8 cellular contexts compared by ENCODE assay signal in genomic region chr5:81302596-81302995, GRCh38. TPM values are rescaled to one million over a fixed set of nuclear protein-coding genes. Genes with fewer than 3 reads are reported as not detected.
A peak's percentile ranks its signal among the peaks of the same experiment; 100 is the strongest.
DNase-seq lines count a peak whose midpoint lies in the region; ATAC-seq and TF ChIP-seq lines count a peak whose summit lies in the region.

No MANE protein-coding gene starts in this region.

- TF ChIP-seq CTCF in psoas muscle (IDR thresholded peaks at IDR 0.05): no peak

- no peaks in the 10 kb centered on the region for H3K36me3 ChIP-seq in ES-I3 (ENCODE audit: insufficient read depth, low read length)
- H3K36me3 ChIP-seq in SJCRH30: peaks cover 6% of the 10 kb centered on the region; the same call in 1 of the 2 replicates
- H3K36me3 ChIP-seq in psoas muscle (ENCODE audit: insufficient read depth in 1 of 2, low read depth in 1 of 2): peaks cover 0 to 10% of the 10 kb centered on the region in 2 donors

- intact Hi-C loops in psoas muscle (cut with DNase I): no loop called here

- H3K27ac ChIP-seq in SJCRH30 (peak overlapping the region; percentile 91; the same call in 1 of the 2 replicates), epithelial cell of prostate (peak overlapping the region; percentile 79), psoas muscle (no peak overlapping the region)

- H3K27me3 ChIP-seq in SJCRH30 (no peaks in the 10 kb centered on the region), psoas muscle (ENCODE audit: insufficient read depth in 3 of 3, low read length in 2 of 3) (no peaks in the 10 kb centered on the region)

- H3K9me3 ChIP-seq in ES-I3 (ENCODE audit: control insufficient read depth, insufficient read depth, low read length): no peaks in the 10 kb centered on the region
- no peaks in the 10 kb centered on the region for H3K9me3 ChIP-seq in SJCRH30 (replicated peaks)
- no peaks in the 10 kb centered on the region for H3K9me3 ChIP-seq in psoas muscle

- no peak for DNase-seq in SJCRH30
- no peak for DNase-seq in epithelial cell of prostate (ENCODE audit: low read depth, low spot score)
- DNase-seq in psoas muscle: no peak
- no peak for DNase-seq in middle frontal gyrus (ENCODE audit: extremely low spot score, low spot score)
- no peak for DNase-seq in NCI-H1092 treated with DMSO at 0.1 percent for 48 hours (lab: John Stamatoyannopoulos, UW)
- no peak for DNase-seq in NCI-H2107 (lab: John Stamatoyannopoulos, UW)

- ATAC-seq in psoas muscle (no peak), HG03175 (IDR thresholded peaks at IDR 0.05; ENCODE audit: unreplicated experiment) (no peak)

- peak overlapping the region; percentile 93; the same call in 1 of the 2 replicates for H3K9ac ChIP-seq in ES-I3 (ENCODE audit: low read depth, low read length)

- H3K4me1 ChIP-seq in ES-I3 (ENCODE audit: insufficient read depth, low read length) (0 out of 2 replicates have a peak, but pooled peaks cover 3% of the 10 kb centered on the region), SJCRH30 (no peaks in the 10 kb centered on the region), psoas muscle (peaks cover 15% of the 10 kb centered on the region)

- H3K4me3 ChIP-seq in SJCRH30: peak overlapping the region; percentile 72
- peak overlapping the region; percentile 91 for H3K4me3 ChIP-seq in psoas muscle

- WGBS in psoas muscle, 3 donors: 87 to 89% (median 88%) methylated on average over 5 of the region's 5 CpGs

RNA-seq across cellular contexts. Expression of gene ZCCHC9, which starts 1.2 kb away (rescaled TPM):
- 39.8 and 46.9 TPM in 2 replicates for total RNA-seq in SJCRH30 (2014; rRNA removed; shearing (Covaris generic))
- 10 to 100 TPM in 3 of 4 donors, 1 to 10 TPM in 1; 9.6 to 45.1 (median 20.0) TPM for total RNA-seq in psoas muscle
- polyA plus RNA-seq in psoas muscle: 10 to 100 TPM; 16.3 to 29.2 (median 26.2) TPM
